ENCODE assay signal across 11 cellular contexts in the genomic region with DNA sequence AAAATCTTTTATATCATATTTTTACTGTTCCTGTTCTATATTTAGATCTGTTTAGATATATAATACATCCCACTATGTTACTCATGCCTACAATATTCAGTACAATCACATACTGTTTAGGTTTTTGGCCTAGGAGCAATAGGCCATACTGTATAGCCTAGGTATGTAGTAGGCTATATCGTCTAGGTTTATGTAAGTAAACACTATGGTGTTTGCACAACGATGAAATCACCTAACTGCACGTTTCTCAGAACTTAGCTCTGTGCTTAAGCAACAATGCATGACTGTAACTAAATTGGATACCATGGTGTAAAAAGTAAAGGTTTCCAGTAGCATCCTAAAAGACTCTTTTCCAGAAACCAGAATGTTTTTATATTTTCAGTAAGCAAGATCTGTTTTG.
"Had no signal": no experiment of that assay in that cellular context is flagged by ENCODE, and none has a peak within 500 bp of the region (broad histone marks: within the 10 kb centered on the region; RNA-seq: fewer than 3 reads in every experiment).

No MANE protein-coding gene starts in this region.

- H3K27ac ChIP-seq: ovary, stomach had no signal

- H3K36me3 ChIP-seq: ovary, stomach had no signal

- ATAC-seq: natural killer cell treated with Interleukin-12 subunit alpha and Interleukin-12 subunit beta and Interleukin-15 and Interleukin-18, amount 100 ng/mL, for 72 hours had no signal

- DNase-seq: activated CD4-positive, alpha-beta T cell treated with anti-CD3 and anti-CD28 coated beads, Interleukin-2, amount 10 ng/mL, durations not matched to agents 24 days and 14 days; activated CD8-positive, alpha-beta memory T cell treated with anti-CD3 and anti-CD28 coated beads for 24 hours; activated naive CD4-positive, alpha-beta T cell treated with anti-CD3 and anti-CD28 coated beads for 36 hours; caudate nucleus; effector memory CD4-positive, alpha-beta T cell; foreskin fibroblast; glutamatergic neuron; immature natural killer cell; ovary; stomach had no signal

- H3K27me3 ChIP-seq: ovary, stomach had no signal

- H3K4me3 ChIP-seq: ovary, stomach had no signal

- H3K4me1 ChIP-seq: stomach had no signal

- H3K9me3 ChIP-seq: ovary, stomach had no signal
